ENCODE assay signal across 1 cellular context in genomic region chr6:126530777-126531176, GRCh38.
A peak's percentile ranks its signal among the peaks of the same experiment; 100 is the strongest.
TF ChIP-seq lines count a peak whose summit lies in the region.

No MANE protein-coding gene starts in this region.

TF ChIP-seq in GM12878, 131 proteins besides CTCF, POLR2A, EP300 and RAD21 (continued from another document):
- TF ChIP-seq ZBTB40 (IDR thresholded peaks at IDR 0.05; ENCODE audit: borderline replicate concordance) (peak; percentile 70), IKZF1 (conservative IDR thresholded peaks at IDR 0.05) (no peak), IRF4 (IDR thresholded peaks at IDR 0.05; ENCODE audit: low read depth, low read length) (no peak), SMARCA5 (IDR thresholded peaks at IDR 0.05) (no peak), USF1 (IDR thresholded peaks at IDR 0.05; ENCODE audit: borderline replicate concordance, extremely low read length, insufficient read depth, low read depth, low read length) (no peak), ZNF384 (IDR thresholded peaks at IDR 0.05; ENCODE audit: borderline replicate concordance, low read depth, low read length) (0 out of 2 replicates have a peak, but pooled peaks have one; percentile 18), MEF2A (IDR thresholded peaks at IDR 0.05; ENCODE audit: insufficient read depth, low read depth, low read length) (no peak), POU2F2 (IDR thresholded peaks at IDR 0.05; ENCODE audit: borderline replicate concordance, low read depth, low read length) (no peak), NKRF (conservative IDR thresholded peaks at IDR 0.05) (no peak), ZSCAN29 (IDR thresholded peaks at IDR 0.05) (no peak), HDAC6 (IDR thresholded peaks at IDR 0.05; ENCODE audit: unreplicated experiment) (no peak), POLR2AphosphoS2 (IDR thresholded peaks at IDR 0.05; ENCODE audit: low read depth, low read length) (no peak)
